ENCODE assay signal across 19 cellular contexts in the genomic region with DNA sequence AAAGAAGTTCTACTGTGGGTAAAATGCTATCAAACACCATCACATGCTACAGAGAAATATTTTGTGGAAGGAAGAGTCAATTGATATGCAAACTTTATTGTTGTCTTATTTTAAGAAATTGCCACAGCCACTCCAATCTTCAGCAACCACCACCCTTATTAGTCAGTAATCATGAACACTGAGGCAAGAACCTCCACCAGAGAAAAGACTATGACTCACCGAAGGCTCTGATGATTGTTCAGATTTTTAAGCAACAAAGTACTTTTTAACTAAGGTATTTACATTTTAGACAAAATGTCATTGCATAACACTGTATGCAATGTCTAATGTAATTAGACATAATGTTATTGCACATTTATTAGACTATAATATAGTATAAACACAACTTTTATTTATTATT. TPM values are rescaled to one million over a fixed set of nuclear protein-coding genes. Genes with fewer than 3 reads are reported as not detected.
DNase-seq lines count a peak whose midpoint lies in the region; ATAC-seq, FAIRE-seq and TF ChIP-seq lines count a peak whose summit lies in the region.
"Had no signal": no experiment of that assay in that cellular context is flagged by ENCODE, and none has a peak within 500 bp of the region (broad histone marks: within the 10 kb centered on the region; RNA-seq: fewer than 3 reads in every experiment).

No MANE protein-coding gene starts in this region.

- H3K36me3 Mint-ChIP-seq in MCF 10A (ENCODE audit: insufficient read depth, unreplicated experiment) (no peaks in the 10 kb centered on the region), astrocyte (ENCODE audit: low read depth, unreplicated experiment) (peaks cover 4% of the 10 kb centered on the region)
- peaks cover 21% of the 10 kb centered on the region for H3K36me3 Mint-ChIP-seq in activated T-cell treated with anti-CD3 and anti-CD28 coated beads, Interleukin-2, amount 50 U/mL, for 4 hours (ENCODE audit: insufficient read depth)

- H3K4me1 Mint-ChIP-seq in MCF 10A (ENCODE audit: insufficient read depth, unreplicated experiment) (peaks cover 9% of the 10 kb centered on the region), astrocyte (ENCODE audit: low read depth, unreplicated experiment) (peaks cover 6% of the 10 kb centered on the region)
- H3K4me1 Mint-ChIP-seq in activated T-cell treated with anti-CD3 and anti-CD28 coated beads, Interleukin-2, amount 50 U/mL, for 4 hours (ENCODE audit: low read depth) = no peaks in the 10 kb centered on the region
- H3K4me1 Mint-ChIP-seq: activated T-helper 17 cell treated with anti-CD3 and anti-CD28 coated beads, Interleukin-2, amount 50 U/mL, for 72 hours; neural crest cell had no signal

- no peak overlapping the region for H3K4me3 ChIP-seq in breast epithelium
- H3K4me3 ChIP-seq in astrocyte (ENCODE audit: insufficient read depth, low read depth, low read length) = no peak overlapping the region
- H3K4me3 ChIP-seq in fibroblast of villous mesenchyme (ENCODE audit: low read depth, low read length) = no peak overlapping the region
- H3K4me3 ChIP-seq: spleen had no signal

- no peak overlapping the region for H3K27ac ChIP-seq in breast epithelium
- no peak overlapping the region for H3K27ac ChIP-seq in astrocyte (ENCODE audit: low read depth, low read length)
- H3K27ac ChIP-seq: spleen had no signal

- POLR2A ChIA-PET in MCF 10A (lab: Yijun Ruan, JAX) = interaction anchor here (0.6 to 4.9 kb wide), 3 partner anchors 21 to 53 kb away, joined by 3 to 18 read pairs (median 3); a partner anchor contains a TSS

- no peak for ATAC-seq in activated T-cell treated with anti-CD3 and anti-CD28 coated beads, Interleukin-2, amount 50 U/mL, for 4 hours
- ATAC-seq: activated T-helper 17 cell treated with anti-CD3 and anti-CD28 coated beads, Interleukin-2, amount 50 U/mL, for 72 hours; effector memory CD8-positive, alpha-beta T cell had no signal

- no peak overlapping the region for H3K4me3 Mint-ChIP-seq in MCF 10A (ENCODE audit: unreplicated experiment)
- H3K4me3 Mint-ChIP-seq in astrocyte (ENCODE audit: unreplicated experiment) = no peak overlapping the region
- H3K4me3 Mint-ChIP-seq in activated T-cell treated with anti-CD3 and anti-CD28 coated beads, Interleukin-2, amount 50 U/mL, for 4 hours = no peak overlapping the region
- H3K4me3 Mint-ChIP-seq: activated T-helper 17 cell treated with anti-CD3 and anti-CD28 coated beads, Interleukin-2, amount 50 U/mL, for 72 hours; effector memory CD8-positive, alpha-beta T cell; neural crest cell had no signal

- no peak for TF ChIP-seq POLR2A in breast epithelium (IDR thresholded peaks at IDR 0.05)

- H3K9me3 ChIP-seq in breast epithelium (peaks cover 17 to 30% of the 10 kb centered on the region in 2 donors), astrocyte (ENCODE audit: insufficient read depth, low read depth, low read length) (peaks cover 12% of the 10 kb centered on the region)

- DNase-seq in MCF 10A (ENCODE audit: unreplicated experiment) (peak; percentile 80), breast epithelium (ENCODE audit: low spot score in 2 of 2) (no peak), astrocyte (ENCODE audit: low read depth) (peak; percentile 77), fibroblast of villous mesenchyme (ENCODE audit: low read depth) (peak; percentile 88), GOT3 (lab: John Stamatoyannopoulos, UW) (no peak)
- no peak for DNase-seq in activated CD4-positive, alpha-beta T cell treated with anti-CD3 and anti-CD28 coated beads, Interleukin-2, amount 50 U/mL, for 4 hours
- DNase-seq in stimulated activated CD8-positive, alpha-beta memory T cell treated with anti-CD3 and anti-CD28 coated beads, Interleukin-4, amount 100 ng/mL, for 48 hours = no peak
- DNase-seq in activated T-cell treated with anti-CD3 and anti-CD28 coated beads, Interleukin-2, amount 50 U/mL, for 4 hours = no peak
- DNase-seq: 8988T; activated CD4-positive, alpha-beta T cell treated with anti-CD3 and anti-CD28 coated beads, Interleukin-2, amount 50 U/mL, for 48 hours; aorta; effector memory CD8-positive, alpha-beta T cell; hypothalamus; NCI-H1092; spleen; T-helper 9 cell had no signal

- no peaks in the 10 kb centered on the region for H3K4me1 ChIP-seq in breast epithelium
- H3K4me1 ChIP-seq in astrocyte (ENCODE audit: insufficient read depth, low read length) = no peaks in the 10 kb centered on the region
- H3K4me1 ChIP-seq: spleen had no signal

- no peaks in the 10 kb centered on the region for H3K79me2 ChIP-seq in astrocyte (ENCODE audit: insufficient read depth, low read length)

- H3K9me3 Mint-ChIP-seq in MCF 10A (ENCODE audit: unreplicated experiment) (no peaks in the 10 kb centered on the region), astrocyte (ENCODE audit: unreplicated experiment) (peaks cover 24% of the 10 kb centered on the region)
- H3K9me3 Mint-ChIP-seq in activated T-cell treated with anti-CD3 and anti-CD28 coated beads, Interleukin-2, amount 50 U/mL, for 4 hours = peaks cover 10% of the 10 kb centered on the region
- H3K9me3 Mint-ChIP-seq: effector memory CD8-positive, alpha-beta T cell had no signal

- H3K36me3 ChIP-seq in breast epithelium = no peaks in the 10 kb centered on the region
- no peaks in the 10 kb centered on the region for H3K36me3 ChIP-seq in astrocyte (ENCODE audit: insufficient read depth, low read length)

- H3K27me3 Mint-ChIP-seq in MCF 10A (ENCODE audit: insufficient read depth, unreplicated experiment) = no peaks in the 10 kb centered on the region
- no peaks in the 10 kb centered on the region for H3K27me3 Mint-ChIP-seq in astrocyte (ENCODE audit: low read depth, unreplicated experiment)
- H3K27me3 Mint-ChIP-seq in activated T-cell treated with anti-CD3 and anti-CD28 coated beads, Interleukin-2, amount 50 U/mL, for 4 hours (ENCODE audit: low read depth) = no peaks in the 10 kb centered on the region
- H3K27me3 Mint-ChIP-seq: activated T-helper 17 cell treated with anti-CD3 and anti-CD28 coated beads, Interleukin-2, amount 50 U/mL, for 72 hours; effector memory CD8-positive, alpha-beta T cell had no signal

- intact Hi-C loops in MCF 10A (cut with micrococcal nuclease) (loop anchor here (2.0 kb wide), 1 partner anchor 323 kb away; a partner anchor contains a TSS), breast epithelium (cut with DNase I; ENCODE audit: low total_unique reads) (no loop called here)

- H3K4me2 ChIP-seq in astrocyte (ENCODE audit: low read length) = peak overlapping the region; percentile 43

- no TSS peak for BruUV-seq in MCF 10A (replicated peaks; lab: Mats Ljungman, UMichigan)

- no peaks in the 10 kb centered on the region for H3K27me3 ChIP-seq in breast epithelium
- H3K27me3 ChIP-seq in astrocyte (ENCODE audit: insufficient read depth, low read length) = no peaks in the 10 kb centered on the region
- H3K27me3 ChIP-seq: spleen had no signal

- no peaks in the 10 kb centered on the region for H4K20me1 ChIP-seq in astrocyte (ENCODE audit: insufficient read depth, low read length)

- no peak for TF ChIP-seq CTCF in MCF 10A (IDR thresholded peaks at IDR 0.05; ENCODE audit: unreplicated experiment)
- TF ChIP-seq CTCF in breast epithelium (IDR thresholded peaks at IDR 0.05) = no peak
- TF ChIP-seq CTCF in astrocyte (IDR thresholded peaks at IDR 0.05; ENCODE audit: insufficient read depth, low read depth, low read length) = no peak
- TF ChIP-seq CTCF in fibroblast of villous mesenchyme (IDR thresholded peaks at IDR 0.05; ENCODE audit: insufficient read depth, low read depth, low read length) = no peak

- H3K9ac ChIP-seq in astrocyte (ENCODE audit: low read length) = no peak overlapping the region

- CTCF ChIA-PET in MCF 10A (lab: Yijun Ruan, JAX) = interaction anchor here (1.0 kb wide), 1 partner anchor 325 kb away, joined by 3 read pairs; no protein-coding TSS in a partner anchor

- H2AFZ ChIP-seq in astrocyte (ENCODE audit: low read depth, low read length) = no peak overlapping the region

- peak; percentile 9 for FAIRE-seq in astrocyte (lab: Jason Lieb, UNC)
- FAIRE-seq: D721Med had no signal

- peak overlapping the region; percentile 4 for H3K27ac Mint-ChIP-seq in MCF 10A (ENCODE audit: low read depth, unreplicated experiment)
- H3K27ac Mint-ChIP-seq in astrocyte (ENCODE audit: unreplicated experiment) = no peak overlapping the region
- H3K27ac Mint-ChIP-seq: activated T-helper 17 cell treated with anti-CD3 and anti-CD28 coated beads, Interleukin-2, amount 50 U/mL, for 72 hours; effector memory CD8-positive, alpha-beta T cell had no signal

RNA-seq across cellular contexts. Expression of a gene that starts 26.2 kb away (rescaled TPM):
- total RNA-seq in MCF 10A (2022) (0.10 TPM in 1 of 2 replicates, not detected in the other), breast epithelium (1 to 10 TPM in 1 of 3 donors, under 1 TPM in 2; 0.80 to 2.5 (median 0.98) TPM), astrocyte (13.7 and 15.6 TPM in 2 replicates), fibroblast of villous mesenchyme (0.32 and 0.43 TPM in 2 replicates)
- total RNA-seq in activated T-cell treated with anti-CD3 and anti-CD28 coated beads, Interleukin-2, amount 50 U/mL, for 4 hours = not detected

RNA-seq across cellular contexts. Expression of a gene that starts 28.4 kb away (rescaled TPM):
- 27.4 and 34.6 TPM in 2 replicates for total RNA-seq in MCF 10A (2022)
- 10 to 100 TPM; 34.1 to 87.9 (median 39.8) TPM for total RNA-seq in breast epithelium
- total RNA-seq in astrocyte = 36.2 and 39.5 TPM in 2 replicates
- total RNA-seq in fibroblast of villous mesenchyme = 22.9 and 30.9 TPM in 2 replicates
- total RNA-seq in activated T-cell treated with anti-CD3 and anti-CD28 coated beads, Interleukin-2, amount 50 U/mL, for 4 hours = 1 to 10 TPM; 1.1 to 1.4 (median 1.2) TPM
- total RNA-seq: neural crest cell had no signal

RNA-seq across cellular contexts. Expression of a gene that starts 53.1 kb away (rescaled TPM):
- 23.6 and 30.2 TPM in 2 replicates for total RNA-seq in MCF 10A (2022)
- total RNA-seq in breast epithelium = 10 to 100 TPM; 19.3 to 25.8 (median 22.4) TPM
- total RNA-seq in astrocyte = 32.5 and 33.4 TPM in 2 replicates
- total RNA-seq in fibroblast of villous mesenchyme = 27.7 and 37.6 TPM in 2 replicates
- total RNA-seq in activated T-cell treated with anti-CD3 and anti-CD28 coated beads, Interleukin-2, amount 50 U/mL, for 4 hours = 10 to 100 TPM; 14.0 to 16.9 (median 16.7) TPM

Comparison
In these comparisons a context has a peak if more than half of its experiments do, and no peak if none do; other contexts are left out.
1. DNase-seq: peak in MCF 10A (single experiment), astrocyte (single experiment) and fibroblast of villous mesenchyme (single experiment); none in breast epithelium (0 of 2), activated CD4-positive, alpha-beta T cell treated with anti-CD3 and anti-CD28 coated beads, Interleukin-2, amount 50 U/mL, for 4 hours (0 of 2), stimulated activated CD8-positive, alpha-beta memory T cell treated with anti-CD3 and anti-CD28 coated beads, Interleukin-4, amount 100 ng/mL, for 48 hours (single experiment), GOT3 (single experiment) and activated T-cell treated with anti-CD3 and anti-CD28 coated beads, Interleukin-2, amount 50 U/mL, for 4 hours (single experiment).
2. RNA of a gene that starts 28.4 kb away (total RNA-seq): 34.1 to 87.9 TPM in breast epithelium, 36.2 to 39.5 TPM in astrocyte, 27.4 to 34.6 TPM in MCF 10A and 22.9 to 30.9 TPM in fibroblast of villous mesenchyme; 1.1 to 1.4 TPM in activated T-cell treated with anti-CD3 and anti-CD28 coated beads, Interleukin-2, amount 50 U/mL, for 4 hours; every median in the first group is over 10 times any median in the second.